Comparison of ENCODE assay signal across 20 cellular contexts in the genomic region with DNA sequence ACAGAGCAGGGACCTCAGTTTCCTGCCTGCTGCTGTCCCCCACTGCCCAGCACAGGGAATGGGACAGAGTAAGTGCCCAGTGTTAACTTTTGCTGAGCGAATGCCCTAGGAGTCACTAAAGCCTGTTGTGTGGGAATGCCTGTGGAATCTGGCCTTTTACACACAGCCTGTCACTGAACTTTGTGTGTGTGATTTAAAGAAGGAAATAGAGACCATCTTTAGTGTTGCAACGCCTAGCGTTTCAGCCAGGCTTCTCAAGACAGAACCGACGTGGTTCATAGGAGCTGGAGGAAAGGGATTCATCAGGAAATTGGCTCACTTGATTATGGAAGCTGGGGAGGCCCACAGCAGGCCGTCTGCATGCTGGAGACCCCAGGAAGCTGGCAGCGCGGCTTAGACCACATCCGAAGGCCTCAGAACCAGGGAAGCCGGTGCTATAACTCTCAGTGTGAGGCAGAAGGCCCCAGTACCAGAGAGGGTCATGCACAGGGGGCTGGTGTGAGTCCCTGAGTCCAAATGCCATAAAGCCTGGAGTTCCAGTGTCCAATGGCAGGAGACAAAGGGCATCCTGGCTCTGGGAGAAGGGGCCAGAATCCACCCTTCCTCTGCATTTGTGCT.
"Had no signal": no experiment of that assay in that cellular context is flagged by ENCODE, and none has a peak within 500 bp of the region (broad histone marks: within the 10 kb centered on the region; RNA-seq: fewer than 3 reads in every experiment).

No MANE protein-coding gene starts in this region.

- H3K4me3 ChIP-seq: colonic mucosa, neural progenitor cell, transverse colon had no signal

- H3K36me3 ChIP-seq: colonic mucosa, neural progenitor cell, transverse colon had no signal

- H3K9ac ChIP-seq: neural progenitor cell had no signal

- H3K27me3 ChIP-seq: colonic mucosa had no signal

- H3K9me3 ChIP-seq: colonic mucosa, transverse colon had no signal

- H3K27ac ChIP-seq: colonic mucosa, neural progenitor cell had no signal

- FAIRE-seq: frontal cortex, islet of Langerhans had no signal

- ATAC-seq: activated CD4-positive, alpha-beta T cell treated with anti-CD3 and anti-CD28 coated beads for 36 hours; activated CD8-positive, alpha-beta memory T cell treated with anti-CD3 and anti-CD28 coated beads, Interleukin-2, amount 10 ng/mL, durations not matched to agents 7 days and 5 days; activated CD8-positive, alpha-beta T cell treated with anti-CD3 and anti-CD28 coated beads, Interleukin-2, amount 10 ng/mL, durations not matched to agents 7 days and 5 days; activated naive CD8-positive, alpha-beta T cell treated with anti-CD3 and anti-CD28 coated beads, Interleukin-2, amount 50 U/mL, for 24 hours; right cardiac atrium; T-cell had no signal

- DNase-seq: activated CD4-positive, alpha-beta T cell treated with anti-CD3 and anti-CD28 coated beads for 36 hours; activated CD4-positive, CD25-positive, alpha-beta regulatory T cell; activated CD8-positive, alpha-beta memory T cell treated with anti-CD3 and anti-CD28 coated beads, Interleukin-2, amount 10 ng/mL, durations not matched to agents 7 days and 5 days; activated CD8-positive, alpha-beta T cell treated with anti-CD3 and anti-CD28 coated beads, Interleukin-2, amount 10 ng/mL, durations not matched to agents 7 days and 5 days; activated naive CD8-positive, alpha-beta T cell treated with anti-CD3 and anti-CD28 coated beads, Interleukin-2, amount 50 U/mL, for 24 hours; activated T-cell treated with anti-CD3 and anti-CD28 coated beads, Interleukin-2, amount 50 U/mL, for 48 hours; anterior cingulate cortex; cerebellar nuclear complex; colonic mucosa; effector CD8-positive, alpha-beta T cell; naive B cell; posterior cingulate gyrus; stimulated activated CD4-positive, alpha-beta T cell treated with anti-CD3 and anti-CD28 coated beads, Interleukin-2, amount 100 ng/mL, for 48 hours; stimulated activated naive CD4-positive, alpha-beta T cell treated with Interleukin-2 at 50 U/mL for 16 hours; T-cell; transverse colon had no signal

- H3K4me2 ChIP-seq: neural progenitor cell had no signal

- H2AFZ ChIP-seq: neural progenitor cell had no signal
